ENCODE assay signal across 23 cellular contexts in genomic region chr6:87551799-87552198, GRCh38.
"Had no signal": no experiment of that assay in that cellular context is flagged by ENCODE, and none has a peak within 500 bp of the region (broad histone marks: within the 10 kb centered on the region; RNA-seq: fewer than 3 reads in every experiment).

No MANE protein-coding gene starts in this region.

- H3K9me3 ChIP-seq: colonic mucosa, left ventricle myocardium inferior, sigmoid colon, spleen, transverse colon, vagina had no signal

- H3K9me3 Mint-ChIP-seq: activated B cell treated with CpG ODN at 0.5 μM for 24 hours; activated CD4-positive, alpha-beta memory T cell treated with anti-CD3 and anti-CD28 coated beads for 36 hours; activated naive CD8-positive, alpha-beta T cell treated with anti-CD3 and anti-CD28 coated beads, Interleukin-2, amount 50 U/mL, for 24 hours; activated T-helper 2 cell treated with anti-CD3 and anti-CD28 coated beads, Interferon-gamma antibody, Interleukin-2, Interleukin-4, amounts not matched to agents 10 μg/mL and 5 μg/mL and 100 μg/mL, durations not matched to agents 14 hours and 24 hours and 36 hours; naive thymus-derived CD4-positive, alpha-beta T cell; stimulated activated naive CD8-positive, alpha-beta T cell treated with anti-CD3 and anti-CD28 coated beads, Interleukin-15, Interleukin-2, amounts not matched to agents 100 ng/mL and 50 ng/mL, for 24 hours; T-cell had no signal

- H3K4me3 Mint-ChIP-seq: activated B cell treated with CpG ODN at 0.5 μM for 24 hours; activated CD4-positive, alpha-beta memory T cell treated with anti-CD3 and anti-CD28 coated beads for 36 hours; activated naive CD8-positive, alpha-beta T cell treated with anti-CD3 and anti-CD28 coated beads, Interleukin-2, amount 50 U/mL, for 24 hours; naive thymus-derived CD4-positive, alpha-beta T cell; stimulated activated naive CD8-positive, alpha-beta T cell treated with anti-CD3 and anti-CD28 coated beads, Interleukin-15, Interleukin-2, amounts not matched to agents 100 ng/mL and 50 ng/mL, for 24 hours; T-cell had no signal

- FAIRE-seq: frontal cortex had no signal

- H3K4me1 Mint-ChIP-seq: activated B cell treated with CpG ODN at 0.5 μM for 24 hours; activated naive CD8-positive, alpha-beta T cell treated with anti-CD3 and anti-CD28 coated beads, Interleukin-2, amount 50 U/mL, for 24 hours had no signal

- H3K27me3 ChIP-seq: brain microvascular endothelial cell, colonic mucosa, sigmoid colon, spleen, transverse colon, vagina had no signal

- H3K27ac ChIP-seq: brain microvascular endothelial cell, colonic mucosa, left ventricle myocardium inferior, sigmoid colon, spleen, transverse colon, vagina had no signal

- DNase-seq: activated B cell treated with CpG ODN at 0.5 μM for 24 hours; activated CD4-positive, alpha-beta memory T cell treated with anti-CD3 and anti-CD28 coated beads for 36 hours; activated CD4-positive, alpha-beta T cell treated with anti-CD3 and anti-CD28 coated beads for 4 hours; activated naive CD4-positive, alpha-beta T cell treated with Interleukin-2 at 50 U/mL for 16 hours; activated naive CD8-positive, alpha-beta T cell treated with anti-CD3 and anti-CD28 coated beads, Interleukin-2, amount 50 U/mL, for 24 hours; brain microvascular endothelial cell; central memory CD4-positive, alpha-beta T cell; colonic mucosa; kidney glomerular epithelial cell; left ventricle myocardium inferior; naive thymus-derived CD4-positive, alpha-beta T cell; occipital lobe; posterior cingulate gyrus; sigmoid colon; spleen; stimulated activated CD4-positive, alpha-beta T cell treated with anti-CD3 and anti-CD28 coated beads, Interleukin-4, amount 100 ng/mL, for 4 hours; T-cell; T-helper 9 cell; transverse colon had no signal

- ATAC-seq: activated naive CD8-positive, alpha-beta T cell treated with anti-CD3 and anti-CD28 coated beads, Interleukin-2, amount 50 U/mL, for 24 hours; naive thymus-derived CD4-positive, alpha-beta T cell; T-cell had no signal

- H3K27ac Mint-ChIP-seq: activated B cell treated with CpG ODN at 0.5 μM for 24 hours; activated CD4-positive, alpha-beta memory T cell treated with anti-CD3 and anti-CD28 coated beads for 36 hours; activated naive CD8-positive, alpha-beta T cell treated with anti-CD3 and anti-CD28 coated beads, Interleukin-2, amount 50 U/mL, for 24 hours; activated T-helper 2 cell treated with anti-CD3 and anti-CD28 coated beads, Interferon-gamma antibody, Interleukin-2, Interleukin-4, amounts not matched to agents 10 μg/mL and 5 μg/mL and 100 μg/mL, durations not matched to agents 14 hours and 24 hours and 36 hours; stimulated activated naive CD8-positive, alpha-beta T cell treated with anti-CD3 and anti-CD28 coated beads, Interleukin-15, Interleukin-2, amounts not matched to agents 100 ng/mL and 50 ng/mL, for 24 hours had no signal

- H3K27me3 Mint-ChIP-seq: activated B cell treated with CpG ODN at 0.5 μM for 24 hours; activated CD4-positive, alpha-beta memory T cell treated with anti-CD3 and anti-CD28 coated beads for 36 hours; activated naive CD8-positive, alpha-beta T cell treated with anti-CD3 and anti-CD28 coated beads, Interleukin-2, amount 50 U/mL, for 24 hours; naive thymus-derived CD4-positive, alpha-beta T cell; stimulated activated naive CD8-positive, alpha-beta T cell treated with anti-CD3 and anti-CD28 coated beads, Interleukin-15, Interleukin-2, amounts not matched to agents 100 ng/mL and 50 ng/mL, for 24 hours; T-cell had no signal

- H3K36me3 ChIP-seq: colonic mucosa had no signal

- H3K4me1 ChIP-seq: colonic mucosa, left ventricle myocardium inferior, sigmoid colon, spleen, transverse colon, vagina had no signal

- H3K4me3 ChIP-seq: colonic mucosa, left ventricle myocardium inferior, sigmoid colon, spleen, transverse colon, vagina had no signal
